ENCODE assay signal across 18 cellular contexts in genomic region chr3:78427303-78427702, GRCh38.
DNase-seq lines count a peak whose midpoint lies in the region; FAIRE-seq and TF ChIP-seq lines count a peak whose summit lies in the region.
"Had no signal": no experiment of that assay in that cellular context is flagged by ENCODE, and none has a peak within 500 bp of the region (broad histone marks: within the 10 kb centered on the region; RNA-seq: fewer than 3 reads in every experiment).

No MANE protein-coding gene starts in this region.

- CTCF ChIA-PET in A673 (lab: Charles Lee) = no interaction called here

- H3K4me2 ChIP-seq in astrocyte (ENCODE audit: low read length) = no peak overlapping the region
- H3K4me2 ChIP-seq: BLaER1 treated with 17β-estradiol and CSF1 and Interleukin-3, amounts not matched to agents 10 nM and 100 nM; PC-9 had no signal

- no peaks in the 10 kb centered on the region for H3K4me1 Mint-ChIP-seq in astrocyte (ENCODE audit: low read depth, unreplicated experiment)

- H3K27me3 Mint-ChIP-seq in astrocyte (ENCODE audit: low read depth, unreplicated experiment) = no peaks in the 10 kb centered on the region

- H3K4me1 ChIP-seq in A673 (ENCODE audit: insufficient read depth, low read length, poor library complexity, severe bottlenecking) (peaks cover 18% of the 10 kb centered on the region), astrocyte (ENCODE audit: insufficient read depth, low read length) (no peaks in the 10 kb centered on the region)
- H3K4me1 ChIP-seq: BLaER1 treated with 17β-estradiol and CSF1 and Interleukin-3, amounts not matched to agents 10 nM and 100 nM; HAP-1 had no signal

- H4K20me1 ChIP-seq in astrocyte (ENCODE audit: insufficient read depth, low read length) = no peaks in the 10 kb centered on the region
- H4K20me1 ChIP-seq: BLaER1 treated with 17β-estradiol and CSF1 and Interleukin-3, amounts not matched to agents 10 nM and 100 nM had no signal

- H3K27ac ChIP-seq in A673 (ENCODE audit: low read depth, low read length, poor library complexity, severe bottlenecking) (no peak overlapping the region), astrocyte (ENCODE audit: low read depth, low read length) (no peak overlapping the region)
- H3K27ac ChIP-seq: 22Rv1; BLaER1 treated with 17β-estradiol and CSF1 and Interleukin-3, amounts not matched to agents 10 nM and 100 nM; PC-9 had no signal

- H3K9me3 ChIP-seq in A673 (ENCODE audit: low read depth, low read length, poor library complexity, severe bottlenecking) (peaks cover 5% of the 10 kb centered on the region), astrocyte (ENCODE audit: insufficient read depth, low read depth, low read length) (no peaks in the 10 kb centered on the region)
- H3K9me3 ChIP-seq: HAP-1 had no signal

- DNase-seq in A673 (ENCODE audit: low spot score) (peak; percentile 74), HFF-Myc (ENCODE audit: extremely low read depth, low read depth) (peak; percentile 77), astrocyte (ENCODE audit: low read depth) (peak; percentile 13), fibroblast of villous mesenchyme (ENCODE audit: low read depth) (peak; percentile 55), RCC 7860 (ENCODE audit: low spot score) (no peak), GM03348 (ENCODE audit: low spot score) (no peak), NCI-H2171 (lab: John Stamatoyannopoulos, UW) (no peak), pons (ENCODE audit: low spot score) (no peak)
- DNase-seq: NCI-H1048, NCI-H1436 treated with DMSO at 0.1 percent for 48 hours, NCI-H2029 treated with DMSO at 0.1 percent for 48 hours, NCI-H82, PC-9 had no signal

- no peak overlapping the region for H3K4me3 Mint-ChIP-seq in astrocyte (ENCODE audit: unreplicated experiment)

- H3K27me3 ChIP-seq in A673 (replicated peaks; ENCODE audit: insufficient read depth, low read depth, low read length, poor library complexity) = no peaks in the 10 kb centered on the region
- H3K27me3 ChIP-seq in astrocyte (ENCODE audit: insufficient read depth, low read length) = no peaks in the 10 kb centered on the region
- H3K27me3 ChIP-seq: BLaER1 treated with 17β-estradiol and CSF1 and Interleukin-3, amounts not matched to agents 10 nM and 100 nM had no signal

- intact Hi-C loops in A673 (cut with micrococcal nuclease; ENCODE audit: unreplicated experiment) = no loop called here

- H3K27ac Mint-ChIP-seq in astrocyte (ENCODE audit: unreplicated experiment) = no peak overlapping the region

- FAIRE-seq in astrocyte (lab: Jason Lieb, UNC) (no peak), RCC 7860 (lab: Jason Lieb, UNC) (no peak)
- FAIRE-seq: GM19239, K562 had no signal

- TF ChIP-seq CTCF in A673 (conservative IDR thresholded peaks at IDR 0.05; ENCODE audit: low read depth, low read length) (no peak), HFF-Myc (IDR thresholded peaks at IDR 0.05; ENCODE audit: low read depth, low read length, missing control alignments) (no peak), astrocyte (IDR thresholded peaks at IDR 0.05; ENCODE audit: insufficient read depth, low read depth, low read length) (no peak), fibroblast of villous mesenchyme (IDR thresholded peaks at IDR 0.05; ENCODE audit: insufficient read depth, low read depth, low read length) (no peak)

- peaks cover 2% of the 10 kb centered on the region for H3K9me3 Mint-ChIP-seq in astrocyte (ENCODE audit: unreplicated experiment)

- no TSS peak for BruUV-seq in A673 (replicated peaks; lab: Mats Ljungman, UMichigan)

- no peaks in the 10 kb centered on the region for H3K36me3 Mint-ChIP-seq in astrocyte (ENCODE audit: low read depth, unreplicated experiment)

- H3K4me3 ChIP-seq in A673 (ENCODE audit: low read depth, low read length, poor library complexity, severe bottlenecking) = no peak overlapping the region
- no peak overlapping the region for H3K4me3 ChIP-seq in HFF-Myc (replicated peaks; ENCODE audit: low read depth, low read length)
- H3K4me3 ChIP-seq in astrocyte (ENCODE audit: insufficient read depth, low read depth, low read length) = no peak overlapping the region
- H3K4me3 ChIP-seq in fibroblast of villous mesenchyme (ENCODE audit: low read depth, low read length) = no peak overlapping the region
- H3K4me3 ChIP-seq: BLaER1 treated with 17β-estradiol and CSF1 and Interleukin-3, amounts not matched to agents 10 nM and 100 nM; HAP-1; K562; PC-9 had no signal

- POLR2A ChIA-PET in A673 (lab: Charles Lee; ENCODE audit: low non-redundant PET) = no interaction called here

- H2AFZ ChIP-seq in astrocyte (ENCODE audit: low read depth, low read length) = no peak overlapping the region
- H2AFZ ChIP-seq: PC-9 had no signal

- no peaks in the 10 kb centered on the region for H3K79me2 ChIP-seq in astrocyte (ENCODE audit: insufficient read depth, low read length)

- no peaks in the 10 kb centered on the region for H3K36me3 ChIP-seq in A673 (ENCODE audit: insufficient read depth, low read length, poor library complexity, severe bottlenecking)
- no peaks in the 10 kb centered on the region for H3K36me3 ChIP-seq in astrocyte (ENCODE audit: insufficient read depth, low read length)
- H3K36me3 ChIP-seq: BLaER1 treated with 17β-estradiol and CSF1 and Interleukin-3, amounts not matched to agents 10 nM and 100 nM; HAP-1 had no signal

- no peak overlapping the region for H3K9ac ChIP-seq in astrocyte (ENCODE audit: low read length)
- H3K9ac ChIP-seq: BLaER1 treated with 17β-estradiol and CSF1 and Interleukin-3, amounts not matched to agents 10 nM and 100 nM had no signal

Comparison
In these comparisons a context has a peak if more than half of its experiments do, and no peak if none do; other contexts are left out.
1. DNase-seq: peak in A673 (single experiment), HFF-Myc (single experiment), astrocyte (single experiment) and fibroblast of villous mesenchyme (single experiment); none in RCC 7860 (single experiment), GM03348 (single experiment), NCI-H2171 (single experiment) and pons (single experiment).